In genomic region chr18:62418258-62418657, GRCh38 we compare ENCODE assay signal across 31 cellular contexts.
A peak's percentile ranks its signal among the peaks of the same experiment; 100 is the strongest.
DNase-seq lines count a peak whose midpoint lies in the region; ATAC-seq, FAIRE-seq and TF ChIP-seq lines count a peak whose summit lies in the region.
"Had no signal": no experiment of that assay in that cellular context is flagged by ENCODE, and none has a peak within 500 bp of the region (broad histone marks: within the 10 kb centered on the region; RNA-seq: fewer than 3 reads in every experiment).

No MANE protein-coding gene starts in this region.

- peaks cover 4% of the 10 kb centered on the region for H3K27me3 Mint-ChIP-seq in activated naive CD4-positive, alpha-beta T cell treated with anti-CD3 and anti-CD28 coated beads for 36 hours (ENCODE audit: low read depth)
- H3K27me3 Mint-ChIP-seq in activated CD4-positive, alpha-beta memory T cell treated with anti-CD3 and anti-CD28 coated beads, Interleukin-2, amount 10 ng/mL, durations not matched to agents 7 days and 5 days, result peaks cover under 1% of the 10 kb centered on the region
- no peaks in the 10 kb centered on the region for H3K27me3 Mint-ChIP-seq in naive thymus-derived CD8-positive, alpha-beta T cell
- no peaks in the 10 kb centered on the region for H3K27me3 Mint-ChIP-seq in neural progenitor cell (ENCODE audit: insufficient read depth, low read depth)

- DNase-seq in activated naive CD4-positive, alpha-beta T cell treated with anti-CD3 and anti-CD28 coated beads for 36 hours, result peak; percentile 67
- DNase-seq in activated naive CD4-positive, alpha-beta T cell treated with Interleukin-2 at 50 U/mL for 16 hours, result no peak
- no peak for DNase-seq in GM12891 (ENCODE audit: insufficient read length, low spot score)
- DNase-seq in activated CD4-positive, alpha-beta memory T cell treated with anti-CD3 and anti-CD28 coated beads, Interleukin-2, amount 10 ng/mL, durations not matched to agents 7 days and 5 days, result no peak
- peak in 6 of 10 donors; percentile 4 to 53 (median 28) for DNase-seq in naive thymus-derived CD8-positive, alpha-beta T cell
- DNase-seq in NCI-H187 (lab: John Stamatoyannopoulos, UW), result no peak
- DNase-seq in neural progenitor cell (ENCODE audit: low spot score), result no peak
- DNase-seq: ACHN; activated gamma-delta T cell; aorta; BE2C; COR-L47; cortex of kidney; endodermal cell; esophagus squamous epithelium; GDM1; hippocampal formation; left cardiac atrium; mucosa of descending colon; NCI-H1417 treated with DMSO at 0.1 percent for 48 hours; NCI-H2107; NCI-H748 treated with DMSO at 0.1 percent for 48 hours; right cardiac atrium; stimulated activated CD4-positive, alpha-beta T cell treated with anti-CD3 and anti-CD28 coated beads, Interleukin-2, amount 100 ng/mL, for 24 hours; transverse colon had no signal

- no peak for TF ChIP-seq POLR2A in GM12891 (IDR thresholded peaks at IDR 0.05; ENCODE audit: low read depth, low read length)

- peaks cover 3% of the 10 kb centered on the region for H3K9me3 Mint-ChIP-seq in activated naive CD4-positive, alpha-beta T cell treated with anti-CD3 and anti-CD28 coated beads for 36 hours
- H3K9me3 Mint-ChIP-seq in activated CD4-positive, alpha-beta memory T cell treated with anti-CD3 and anti-CD28 coated beads, Interleukin-2, amount 10 ng/mL, durations not matched to agents 7 days and 5 days, result peaks cover 10% of the 10 kb centered on the region
- peaks cover 0 to 8% (median 0%) of the 10 kb centered on the region in 9 donors for H3K9me3 Mint-ChIP-seq in naive thymus-derived CD8-positive, alpha-beta T cell
- peaks cover 7% of the 10 kb centered on the region for H3K9me3 Mint-ChIP-seq in neural progenitor cell

- no peaks in the 10 kb centered on the region for H4K20me1 ChIP-seq in neural progenitor cell (ENCODE audit: low read depth)

- H3K27ac Mint-ChIP-seq in activated naive CD4-positive, alpha-beta T cell treated with anti-CD3 and anti-CD28 coated beads for 36 hours, result peak overlapping the region; percentile 62
- H3K27ac Mint-ChIP-seq in activated CD4-positive, alpha-beta memory T cell treated with anti-CD3 and anti-CD28 coated beads, Interleukin-2, amount 10 ng/mL, durations not matched to agents 7 days and 5 days, result peak overlapping the region; percentile 80
- H3K27ac Mint-ChIP-seq in naive thymus-derived CD8-positive, alpha-beta T cell, result peak overlapping the region in 9 of 10 donors; percentile 51 to 91 (median 76)
- no peak overlapping the region for H3K27ac Mint-ChIP-seq in neural progenitor cell
- H3K27ac Mint-ChIP-seq: endodermal cell had no signal

- peaks cover 4% of the 10 kb centered on the region for H3K36me3 Mint-ChIP-seq in activated naive CD4-positive, alpha-beta T cell treated with anti-CD3 and anti-CD28 coated beads for 36 hours (ENCODE audit: low read depth)
- peaks cover 25% of the 10 kb centered on the region for H3K36me3 Mint-ChIP-seq in activated CD4-positive, alpha-beta memory T cell treated with anti-CD3 and anti-CD28 coated beads, Interleukin-2, amount 10 ng/mL, durations not matched to agents 7 days and 5 days (ENCODE audit: low read depth)
- H3K36me3 Mint-ChIP-seq in naive thymus-derived CD8-positive, alpha-beta T cell, result peaks cover 0 to 4% (median 2%) of the 10 kb centered on the region in 3 donors
- no peaks in the 10 kb centered on the region for H3K36me3 Mint-ChIP-seq in neural progenitor cell

- H3K4me3 Mint-ChIP-seq in activated naive CD4-positive, alpha-beta T cell treated with anti-CD3 and anti-CD28 coated beads for 36 hours, result no peak overlapping the region
- no peak overlapping the region for H3K4me3 Mint-ChIP-seq in activated CD4-positive, alpha-beta memory T cell treated with anti-CD3 and anti-CD28 coated beads, Interleukin-2, amount 10 ng/mL, durations not matched to agents 7 days and 5 days
- peak overlapping the region in 6 of 10 donors; percentile 41 to 83 (median 62) for H3K4me3 Mint-ChIP-seq in naive thymus-derived CD8-positive, alpha-beta T cell
- H3K4me3 Mint-ChIP-seq in neural progenitor cell, result no peak overlapping the region
- H3K4me3 Mint-ChIP-seq: endodermal cell, neural crest cell had no signal

- no peak overlapping the region for H2AFZ ChIP-seq in neural progenitor cell (replicated peaks)
- H2AFZ ChIP-seq: parathyroid adenoma had no signal

- no peaks in the 10 kb centered on the region for H3F3A ChIP-seq in neural progenitor cell (ENCODE audit: low read depth)

- peak in 1 of 2 donors; percentile 52 for ATAC-seq in naive thymus-derived CD8-positive, alpha-beta T cell
- ATAC-seq: left cardiac atrium, mucosa of descending colon, right cardiac atrium had no signal

- no peaks in the 10 kb centered on the region for H3K27me3 ChIP-seq in neural progenitor cell
- H3K27me3 ChIP-seq: BE2C, cardiac muscle cell, SJSA1, transverse colon had no signal

- POLR2A ChIA-PET in activated CD4-positive, alpha-beta memory T cell treated with anti-CD3 and anti-CD28 coated beads, Interleukin-2, amount 10 ng/mL, durations not matched to agents 7 days and 5 days (lab: Charles Lee), result no interaction called here
- POLR2A ChIA-PET in naive thymus-derived CD8-positive, alpha-beta T cell (lab: Charles Lee), result interaction anchor here (0.9 to 1.5 kb wide), 5 partner anchors 8 to 231 kb away, joined by 3 to 6 read pairs (median 4); partner anchors contain the start of genes PIGN, RELCH and ZCCHC2

- peaks cover 44% of the 10 kb centered on the region for H3K4me1 Mint-ChIP-seq in activated naive CD4-positive, alpha-beta T cell treated with anti-CD3 and anti-CD28 coated beads for 36 hours (ENCODE audit: low read depth)
- H3K4me1 Mint-ChIP-seq in activated CD4-positive, alpha-beta memory T cell treated with anti-CD3 and anti-CD28 coated beads, Interleukin-2, amount 10 ng/mL, durations not matched to agents 7 days and 5 days, result peaks cover 60% of the 10 kb centered on the region
- peaks cover 27 to 50% (median 39%) of the 10 kb centered on the region in 4 donors for H3K4me1 Mint-ChIP-seq in naive thymus-derived CD8-positive, alpha-beta T cell
- H3K4me1 Mint-ChIP-seq in neural progenitor cell, result no peaks in the 10 kb centered on the region

- no peak overlapping the region for H3K9ac ChIP-seq in neural progenitor cell
- H3K9ac ChIP-seq: KMS-11, parathyroid adenoma had no signal

- H3K4me1 ChIP-seq in neural progenitor cell, result no peaks in the 10 kb centered on the region
- H3K4me1 ChIP-seq: BE2C had no signal

- no peak overlapping the region for H3K4me3 ChIP-seq in neural progenitor cell
- H3K4me3 ChIP-seq: cardiac muscle cell, esophagus squamous epithelium, mucosa of descending colon, SJSA1, transverse colon had no signal

- H3K4me2 ChIP-seq in neural progenitor cell, result no peak overlapping the region
- H3K4me2 ChIP-seq: KMS-11 had no signal

- FAIRE-seq in GM12891 (lab: Jason Lieb, UNC), result no peak
- FAIRE-seq: frontal cortex had no signal

- TF ChIP-seq CTCF in neural progenitor cell (IDR thresholded peaks at IDR 0.05), result no peak

- no peaks in the 10 kb centered on the region for H3K79me2 ChIP-seq in neural progenitor cell (ENCODE audit: low read depth)
- H3K79me2 ChIP-seq: parathyroid adenoma had no signal

- H3K27ac ChIP-seq in neural progenitor cell, result no peak overlapping the region
- H3K27ac ChIP-seq: cardiac muscle cell, esophagus squamous epithelium, KMS-11, parathyroid adenoma, SJSA1, transverse colon had no signal

- H3K36me3 ChIP-seq in neural progenitor cell, result no peaks in the 10 kb centered on the region
- H3K36me3 ChIP-seq: BE2C, cardiac muscle cell, esophagus squamous epithelium, SJSA1, transverse colon had no signal

- CTCF ChIA-PET in activated naive CD4-positive, alpha-beta T cell treated with anti-CD3 and anti-CD28 coated beads for 36 hours (lab: Charles Lee), result interaction anchor here (0.6 to 2.2 kb wide), 4 partner anchors 11 to 166 kb away, joined by 3 to 10 read pairs (median 3); no protein-coding TSS in a partner anchor
- CTCF ChIA-PET in activated CD4-positive, alpha-beta memory T cell treated with anti-CD3 and anti-CD28 coated beads, Interleukin-2, amount 10 ng/mL, durations not matched to agents 7 days and 5 days (lab: Charles Lee), result interaction anchor here (0.7 to 2.0 kb wide), 8 partner anchors 8 to 564 kb away, joined by 3 to 10 read pairs (median 4); no protein-coding TSS in a partner anchor

- intact Hi-C loops in activated naive CD4-positive, alpha-beta T cell treated with anti-CD3 and anti-CD28 coated beads for 36 hours (cut with micrococcal nuclease), result no loop called here

- no peaks in the 10 kb centered on the region for H3K9me3 ChIP-seq in neural progenitor cell (ENCODE audit: low read depth)
- H3K9me3 ChIP-seq: BE2C, esophagus squamous epithelium, mucosa of descending colon, SJSA1, transverse colon had no signal

TF ChIP-seq in GM12891, 5 proteins besides CTCF, POLR2A, EP300 and RAD21:
- TF ChIP-seq PAX5 (IDR thresholded peaks at IDR 0.05; ENCODE audit: insufficient read depth, low read length, severe bottlenecking), result peak; percentile 62
- TF ChIP-seq POU2F2 (IDR thresholded peaks at IDR 0.05; ENCODE audit: low read depth, low read length), result no peak

Comparison
In these comparisons a context has a peak if more than half of its experiments do, and no peak if none do; other contexts are left out.
1. DNase-seq: peak in activated naive CD4-positive, alpha-beta T cell treated with anti-CD3 and anti-CD28 coated beads for 36 hours (single experiment) and naive thymus-derived CD8-positive, alpha-beta T cell (6 of 10); none in activated naive CD4-positive, alpha-beta T cell treated with Interleukin-2 at 50 U/mL for 16 hours (single experiment), GM12891 (single experiment), activated CD4-positive, alpha-beta memory T cell treated with anti-CD3 and anti-CD28 coated beads, Interleukin-2, amount 10 ng/mL, durations not matched to agents 7 days and 5 days (single experiment), NCI-H187 (0 of 2) and neural progenitor cell (single experiment).
2. H3K4me3 Mint-ChIP-seq: peak in naive thymus-derived CD8-positive, alpha-beta T cell (6 of 10); none in activated naive CD4-positive, alpha-beta T cell treated with anti-CD3 and anti-CD28 coated beads for 36 hours (single experiment), activated CD4-positive, alpha-beta memory T cell treated with anti-CD3 and anti-CD28 coated beads, Interleukin-2, amount 10 ng/mL, durations not matched to agents 7 days and 5 days (single experiment) and neural progenitor cell (single experiment).